Comparison of ENCODE assay signal across 3 cellular contexts in genomic region chr13:99131410-99131809, GRCh38.
A peak's percentile ranks its signal among the peaks of the same experiment; 100 is the strongest.
TF ChIP-seq lines count a peak whose summit lies in the region.

No MANE protein-coding gene starts in this region.

TF ChIP-seq in HepG2, 621 proteins besides CTCF, POLR2A, EP300 and RAD21:
- TF ChIP-seq ZBTB43 (CRISPR knock-in tag; conservative IDR thresholded peaks at IDR 0.05) (no peak), RFXANK (CRISPR knock-in tag; IDR thresholded peaks at IDR 0.05) (no peak), E2F1 (CRISPR knock-in tag; IDR thresholded peaks at IDR 0.05) (no peak), ZIK1 (CRISPR knock-in tag; IDR thresholded peaks at IDR 0.05; ENCODE audit: borderline replicate concordance, low read depth) (no peak), KDM5B (CRISPR knock-in tag; IDR thresholded peaks at IDR 0.05; ENCODE audit: borderline replicate concordance) (no peak), ZBTB38 (CRISPR knock-in tag; IDR thresholded peaks at IDR 0.05) (no peak), ZNF83 (CRISPR knock-in tag; IDR thresholded peaks at IDR 0.05; ENCODE audit: borderline replicate concordance) (no peak), MAFF (IDR thresholded peaks at IDR 0.05; ENCODE audit: low read depth, low read length) (peak; percentile 54), HNF4G (IDR thresholded peaks at IDR 0.05; ENCODE audit: borderline replicate concordance, low read depth, low read length) (no peak), HNF4G (CRISPR knock-in tag; IDR thresholded peaks at IDR 0.05; ENCODE audit: borderline replicate concordance, low read depth) (no peak), SAP130 (CRISPR knock-in tag; IDR thresholded peaks at IDR 0.05; ENCODE audit: low read depth) (no peak), ZFP36 (IDR thresholded peaks at IDR 0.05; ENCODE audit: borderline replicate concordance, low read depth, low read length, partially characterized antibody) (no peak), ZFAT (CRISPR knock-in tag; conservative IDR thresholded peaks at IDR 0.05) (no peak), FOXO1 (CRISPR knock-in tag; IDR thresholded peaks at IDR 0.05) (no peak), MAFK (conservative IDR thresholded peaks at IDR 0.05 in 1 of 2, IDR thresholded peaks at IDR 0.05 in 1 of 2; ENCODE audit: low read length in 2 of 2) (peak; percentile 41 to 71; a peak in 3 of 4 replicates), TERF1 (CRISPR knock-in tag; IDR thresholded peaks at IDR 0.05) (no peak), SAFB2 (CRISPR knock-in tag; IDR thresholded peaks at IDR 0.05; ENCODE audit: borderline replicate concordance, low read depth) (no peak), MIER3 (CRISPR knock-in tag; IDR thresholded peaks at IDR 0.05; ENCODE audit: borderline replicate concordance) (no peak)

TF ChIP-seq in IMR-90, 13 proteins besides CTCF, POLR2A, EP300 and RAD21:
- TF ChIP-seq MXI1 (IDR thresholded peaks at IDR 0.05; ENCODE audit: borderline replicate concordance, low read depth, low read length) (no peak), SMC3 (IDR thresholded peaks at IDR 0.05; ENCODE audit: low read depth, low read length) (no peak), MAFK (IDR thresholded peaks at IDR 0.05; ENCODE audit: low read depth, low read length) (peak; percentile 36; the same call in 1 of the 2 replicates)

TF ChIP-seq in K562, 482 proteins besides CTCF, POLR2A, EP300 and RAD21:
- TF ChIP-seq ZNF316 (IDR thresholded peaks at IDR 0.05): peak; percentile 51
- no peak for TF ChIP-seq MCM2 (IDR thresholded peaks at IDR 0.05; ENCODE audit: low read depth)
- peak; percentile 8; the same call in 1 of the 2 replicates for TF ChIP-seq MAFK (IDR thresholded peaks at IDR 0.05; ENCODE audit: low read length)
